Comparison of ENCODE assay signal across 23 cellular contexts in the genomic region with DNA sequence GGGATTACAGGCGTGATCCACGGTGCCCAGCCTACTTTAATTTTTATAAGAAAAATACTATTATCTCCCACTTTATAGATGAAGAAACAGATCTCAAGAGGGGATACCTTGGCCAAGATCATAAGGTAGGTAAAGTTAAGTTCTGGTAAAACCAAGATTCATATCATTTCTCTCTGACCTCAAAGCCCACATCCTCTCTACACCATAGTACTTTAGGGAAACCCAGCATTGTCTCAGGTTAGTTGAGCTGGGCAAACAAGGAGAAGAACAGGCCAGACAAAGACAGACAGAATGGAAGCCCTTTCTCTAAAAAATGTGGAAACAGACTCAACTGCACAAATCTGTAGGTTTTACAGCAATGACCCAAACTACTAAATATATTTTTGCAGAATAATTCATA.
DNase-seq lines count a peak whose midpoint lies in the region; ATAC-seq, FAIRE-seq and TF ChIP-seq lines count a peak whose summit lies in the region.
"Had no signal": no experiment of that assay in that cellular context is flagged by ENCODE, and none has a peak within 500 bp of the region (broad histone marks: within the 10 kb centered on the region; RNA-seq: fewer than 3 reads in every experiment).

No MANE protein-coding gene starts in this region.

- H3K4me1 Mint-ChIP-seq in CD8-positive, alpha-beta T cell (ENCODE audit: low read depth) = peaks cover 85% of the 10 kb centered on the region
- H3K4me1 Mint-ChIP-seq in chondrocyte (ENCODE audit: low read depth) (peaks cover 37% of the 10 kb centered on the region), nephron progenitor cell (peaks cover 23% of the 10 kb centered on the region), Caco-2 (ENCODE audit: low read depth, unreplicated experiment) (peaks cover 45% of the 10 kb centered on the region)

- CTCF ChIA-PET in A549 (lab: Yijun Ruan, JAX) (interaction anchor here (1.2 to 1.4 kb wide), 3 partner anchors 9 to 295 kb away, joined by 4 to 6 read pairs (median 5); no protein-coding TSS in a partner anchor), Caco-2 (lab: Charles Lee) (no interaction called here)
- CTCF ChIA-PET in CD8-positive, alpha-beta T cell (lab: Charles Lee) = interaction anchor here (0.7 to 1.6 kb wide), 7 partner anchors 9 to 443 kb away, joined by 3 to 8 read pairs (median 4); no protein-coding TSS in a partner anchor

- WGBS in A549 (ENCODE audit: missing lambda C conversion rate) = 92% methylated on average over 2 of the region's 2 CpGs
- 92 to 96% methylated on average over 2 of the region's 2 CpGs for WGBS in testis, 2 donors

- no peak for TF ChIP-seq RAD21 in A549 (conservative IDR thresholded peaks at IDR 0.05 in 1 of 2, IDR thresholded peaks at IDR 0.05 in 1 of 2)

- H3K4me1 ChIP-seq in A549 (peaks cover 84% of the 10 kb centered on the region), testis (peaks cover 9% of the 10 kb centered on the region), Caco-2 (peaks cover 77% of the 10 kb centered on the region)
- H3K4me1 ChIP-seq in CD8-positive, alpha-beta T cell (ENCODE audit: insufficient read depth, low read length) = peaks cover 58% of the 10 kb centered on the region
- H3K4me1 ChIP-seq: heart right ventricle, lower lobe of right lung, tibial nerve had no signal

- H3K27me3 ChIP-seq in CD8-positive, alpha-beta T cell (ENCODE audit: insufficient read depth, low read length) = no peaks in the 10 kb centered on the region
- H3K27me3 ChIP-seq in testis = no peaks in the 10 kb centered on the region
- no peaks in the 10 kb centered on the region for H3K27me3 ChIP-seq in Caco-2 (replicated peaks; ENCODE audit: control insufficient read depth, insufficient read depth, low read length)
- H3K27me3 ChIP-seq: colonic mucosa, heart right ventricle, tibial nerve had no signal

- TF ChIP-seq EP300 in A549 (IDR thresholded peaks at IDR 0.05) = no peak

- H3K9me3 ChIP-seq in A549 = no peaks in the 10 kb centered on the region
- no peaks in the 10 kb centered on the region for H3K9me3 ChIP-seq in CD8-positive, alpha-beta T cell (ENCODE audit: low read length)
- no peaks in the 10 kb centered on the region for H3K9me3 ChIP-seq in testis
- no peaks in the 10 kb centered on the region for H3K9me3 ChIP-seq in Caco-2
- H3K9me3 ChIP-seq: colonic mucosa, heart right ventricle, lower lobe of right lung, tibial nerve had no signal

- H3K4me3 ChIP-seq in A549 = no peak overlapping the region
- no peak overlapping the region for H3K4me3 ChIP-seq in CD8-positive, alpha-beta T cell (ENCODE audit: low read depth, low read length)
- no peak overlapping the region for H3K4me3 ChIP-seq in testis
- no peak overlapping the region for H3K4me3 ChIP-seq in Caco-2 (ENCODE audit: low read depth, low read length)
- H3K4me3 ChIP-seq: colonic mucosa, heart right ventricle, lower lobe of right lung, tibial nerve had no signal

- peak overlapping the region; percentile 38 for H3K27ac Mint-ChIP-seq in CD8-positive, alpha-beta T cell
- H3K27ac Mint-ChIP-seq in chondrocyte (ENCODE audit: unreplicated experiment) (peak overlapping the region; percentile 8), nephron progenitor cell (no peak overlapping the region), Caco-2 (ENCODE audit: unreplicated experiment) (no peak overlapping the region)
- H3K27ac Mint-ChIP-seq: stimulated activated naive B cell treated with anti-CD40 and anti-IgM and Interleukin-4, amounts not matched to agents 10 μg/mL and 1 μg/mL and 100 μg/mL, for 72 hours had no signal

- peak overlapping the region; percentile 49 for H3K4me3 Mint-ChIP-seq in CD8-positive, alpha-beta T cell
- H3K4me3 Mint-ChIP-seq in chondrocyte (ENCODE audit: unreplicated experiment) = no peak overlapping the region
- H3K4me3 Mint-ChIP-seq in nephron progenitor cell = no peak overlapping the region
- H3K4me3 Mint-ChIP-seq in Caco-2 (ENCODE audit: unreplicated experiment) = no peak overlapping the region
- H3K4me3 Mint-ChIP-seq: stimulated activated naive B cell treated with anti-CD40 and anti-IgM and Interleukin-4, amounts not matched to agents 10 μg/mL and 1 μg/mL and 100 μg/mL, for 72 hours had no signal

- TF ChIP-seq CTCF in A549 (IDR thresholded peaks at IDR 0.05) (no peak), VCaP (conservative IDR thresholded peaks at IDR 0.05) (no peak), chondrocyte (IDR thresholded peaks at IDR 0.05) (no peak), testis (IDR thresholded peaks at IDR 0.05) (no peak), nephron progenitor cell (IDR thresholded peaks at IDR 0.05) (no peak), Caco-2 (IDR thresholded peaks at IDR 0.05; ENCODE audit: insufficient read depth in 1 of 2, low read depth in 1 of 2, low read length in 1 of 2, severe bottlenecking in 1 of 2, unreplicated experiment in 1 of 2) (no peak)
- TF ChIP-seq CTCF in CD8-positive, alpha-beta T cell (IDR thresholded peaks at IDR 0.05) = no peak

- ATAC-seq in A549 = no peak
- peak; percentile 82 for ATAC-seq in CD8-positive, alpha-beta T cell
- ATAC-seq in GM21717 (IDR thresholded peaks at IDR 0.05; ENCODE audit: unreplicated experiment) = no peak
- ATAC-seq: heart right ventricle; lower lobe of right lung; sciatic nerve; stimulated activated naive B cell treated with anti-CD40 and anti-IgM and Interleukin-4, amounts not matched to agents 10 μg/mL and 1 μg/mL and 100 μg/mL, for 72 hours had no signal

- peak overlapping the region in 1 of 2 experiments; percentile 42; a peak in 3 of 6 replicates for H3K27ac ChIP-seq in A549
- H3K27ac ChIP-seq in CD8-positive, alpha-beta T cell (ENCODE audit: low read depth, low read length) = no peak overlapping the region
- peak overlapping the region; percentile 76 for H3K27ac ChIP-seq in VCaP
- no peak overlapping the region for H3K27ac ChIP-seq in testis
- H3K27ac ChIP-seq: colonic mucosa, heart right ventricle, lower lobe of right lung, RWPE1, tibial nerve had no signal

- H3K4me2 ChIP-seq in A549 = peak overlapping the region; percentile 17

- no peak for FAIRE-seq in A549 (lab: Jason Lieb, UNC)
- FAIRE-seq: islet of Langerhans, TTC549 had no signal

- H3K36me3 Mint-ChIP-seq in CD8-positive, alpha-beta T cell = peaks cover 74% of the 10 kb centered on the region
- H3K36me3 Mint-ChIP-seq in chondrocyte (ENCODE audit: low read depth) (no peaks in the 10 kb centered on the region), nephron progenitor cell (ENCODE audit: low read depth) (peaks cover 25% of the 10 kb centered on the region), Caco-2 (ENCODE audit: insufficient read depth, unreplicated experiment) (peaks cover 93% of the 10 kb centered on the region)

- POLR2A ChIA-PET in A549 (lab: Yijun Ruan, JAX) = no interaction called here
- POLR2A ChIA-PET in CD8-positive, alpha-beta T cell (lab: Charles Lee) = interaction anchor here (0.7 to 1.4 kb wide), 6 partner anchors 10 to 309 kb away, joined by 3 to 6 read pairs (median 4); a partner anchor contains a TSS
- POLR2A ChIA-PET in Caco-2 (lab: Charles Lee) = interaction anchor here (1.2 kb wide), 1 partner anchor 425 kb away, joined by 3 read pairs; no protein-coding TSS in a partner anchor

- DNase-seq in A549 (ENCODE audit: low read depth in 1 of 2, low spot score in 1 of 2) (no peak), chondrocyte (ENCODE audit: low spot score) (no peak), testis (no peak), nephron progenitor cell (no peak), Caco-2 (no peak)
- DNase-seq in CD8-positive, alpha-beta T cell = no peak
- DNase-seq: activated CD4-positive, alpha-beta T cell treated with anti-CD3 and anti-CD28 coated beads, Interleukin-2, amount 50 U/mL, for 48 hours; activated gamma-delta T cell; colonic mucosa; COR-L47; GOT3; heart right ventricle; lower lobe of right lung; NCI-H1048; NCI-H524; stimulated activated naive B cell treated with anti-CD40 and anti-IgM and Interleukin-4, amounts not matched to agents 10 μg/mL and 1 μg/mL and 100 μg/mL, for 72 hours had no signal

- BruUV-seq in Caco-2 (replicated peaks; lab: Mats Ljungman, UMichigan) = no TSS peak

- intact Hi-C loops in CD8-positive, alpha-beta T cell (cut with DNase I, micrococcal nuclease) = loop anchor here in 1 of 2 experiments (2.0 kb wide), 1 partner anchor 14 kb away; no protein-coding TSS in a partner anchor
- intact Hi-C loops in testis (cut with DNase I; ENCODE audit: low total_unique reads) (no loop called here), Caco-2 (cut with micrococcal nuclease; ENCODE audit: unreplicated experiment) (no loop called here)

- peaks cover 36% of the 10 kb centered on the region for H3K36me3 ChIP-seq in CD8-positive, alpha-beta T cell (ENCODE audit: insufficient read depth, low read length)
- H3K36me3 ChIP-seq in testis (ENCODE audit: low read depth, missing control alignments) = no peaks in the 10 kb centered on the region
- H3K36me3 ChIP-seq in Caco-2 (ENCODE audit: control insufficient read depth, insufficient read depth, low read length) = peaks cover 1% of the 10 kb centered on the region; the same call in 1 of the 2 replicates
- H3K36me3 ChIP-seq: colonic mucosa had no signal

- H3K9me3 Mint-ChIP-seq in CD8-positive, alpha-beta T cell = no peaks in the 10 kb centered on the region
- H3K9me3 Mint-ChIP-seq in chondrocyte (ENCODE audit: low read depth) (no peaks in the 10 kb centered on the region), nephron progenitor cell (no peaks in the 10 kb centered on the region), Caco-2 (ENCODE audit: unreplicated experiment) (no peaks in the 10 kb centered on the region)
- H3K9me3 Mint-ChIP-seq: stimulated activated naive B cell treated with anti-CD40 and anti-IgM and Interleukin-4, amounts not matched to agents 10 μg/mL and 1 μg/mL and 100 μg/mL, for 72 hours had no signal

- TF ChIP-seq POLR2A in A549 (IDR thresholded peaks at IDR 0.05; ENCODE audit: low read length) = no peak
- no peak for TF ChIP-seq POLR2A in testis (IDR thresholded peaks at IDR 0.05)

- no peaks in the 10 kb centered on the region for H3K27me3 Mint-ChIP-seq in CD8-positive, alpha-beta T cell (ENCODE audit: low read depth)
- H3K27me3 Mint-ChIP-seq in chondrocyte (ENCODE audit: low read depth) = no peaks in the 10 kb centered on the region
- no peaks in the 10 kb centered on the region for H3K27me3 Mint-ChIP-seq in nephron progenitor cell (ENCODE audit: low read depth, poor library complexity)
- no peaks in the 10 kb centered on the region for H3K27me3 Mint-ChIP-seq in Caco-2 (ENCODE audit: insufficient read depth, unreplicated experiment)
- H3K27me3 Mint-ChIP-seq: stimulated activated naive B cell treated with anti-CD40 and anti-IgM and Interleukin-4, amounts not matched to agents 10 μg/mL and 1 μg/mL and 100 μg/mL, for 72 hours had no signal

TF ChIP-seq in A549, 52 proteins besides CTCF, POLR2A, EP300 and RAD21 (continues in another document):
- TF ChIP-seq RCOR1 (IDR thresholded peaks at IDR 0.05; ENCODE audit: low read depth, low read length) (no peak), KDM5A (IDR thresholded peaks at IDR 0.05) (no peak)
- TF ChIP-seq, protein P1, sequence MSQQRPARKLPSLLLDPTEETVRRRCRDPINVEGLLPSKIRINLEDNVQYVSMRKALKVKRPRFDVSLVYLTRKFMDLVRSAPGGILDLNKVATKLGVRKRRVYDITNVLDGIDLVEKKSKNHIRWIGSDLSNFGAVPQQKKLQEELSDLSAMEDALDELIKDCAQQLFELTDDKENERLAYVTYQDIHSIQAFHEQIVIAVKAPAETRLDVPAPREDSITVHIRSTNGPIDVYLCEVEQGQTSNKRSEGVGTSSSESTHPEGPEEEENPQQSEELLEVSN (IDR thresholded peaks at IDR 0.05; ENCODE audit: borderline replicate concordance, low read depth) = no peak

Comparison
In these comparisons a context has a peak if more than half of its experiments do, and no peak if none do; other contexts are left out.
1. H3K27ac Mint-ChIP-seq: peak in CD8-positive, alpha-beta T cell (single experiment) and chondrocyte (single experiment); none in nephron progenitor cell (single experiment) and Caco-2 (single experiment).